In genomic region chr3:180265551-180265950, GRCh38 we compare ENCODE assay signal across 1 cellular context.
TF ChIP-seq lines count a peak whose summit lies in the region.

No MANE protein-coding gene starts in this region.

TF ChIP-seq in GM23338, 12 proteins besides CTCF, POLR2A, EP300 and RAD21 (continued from another document):
- TF ChIP-seq, protein P1, sequence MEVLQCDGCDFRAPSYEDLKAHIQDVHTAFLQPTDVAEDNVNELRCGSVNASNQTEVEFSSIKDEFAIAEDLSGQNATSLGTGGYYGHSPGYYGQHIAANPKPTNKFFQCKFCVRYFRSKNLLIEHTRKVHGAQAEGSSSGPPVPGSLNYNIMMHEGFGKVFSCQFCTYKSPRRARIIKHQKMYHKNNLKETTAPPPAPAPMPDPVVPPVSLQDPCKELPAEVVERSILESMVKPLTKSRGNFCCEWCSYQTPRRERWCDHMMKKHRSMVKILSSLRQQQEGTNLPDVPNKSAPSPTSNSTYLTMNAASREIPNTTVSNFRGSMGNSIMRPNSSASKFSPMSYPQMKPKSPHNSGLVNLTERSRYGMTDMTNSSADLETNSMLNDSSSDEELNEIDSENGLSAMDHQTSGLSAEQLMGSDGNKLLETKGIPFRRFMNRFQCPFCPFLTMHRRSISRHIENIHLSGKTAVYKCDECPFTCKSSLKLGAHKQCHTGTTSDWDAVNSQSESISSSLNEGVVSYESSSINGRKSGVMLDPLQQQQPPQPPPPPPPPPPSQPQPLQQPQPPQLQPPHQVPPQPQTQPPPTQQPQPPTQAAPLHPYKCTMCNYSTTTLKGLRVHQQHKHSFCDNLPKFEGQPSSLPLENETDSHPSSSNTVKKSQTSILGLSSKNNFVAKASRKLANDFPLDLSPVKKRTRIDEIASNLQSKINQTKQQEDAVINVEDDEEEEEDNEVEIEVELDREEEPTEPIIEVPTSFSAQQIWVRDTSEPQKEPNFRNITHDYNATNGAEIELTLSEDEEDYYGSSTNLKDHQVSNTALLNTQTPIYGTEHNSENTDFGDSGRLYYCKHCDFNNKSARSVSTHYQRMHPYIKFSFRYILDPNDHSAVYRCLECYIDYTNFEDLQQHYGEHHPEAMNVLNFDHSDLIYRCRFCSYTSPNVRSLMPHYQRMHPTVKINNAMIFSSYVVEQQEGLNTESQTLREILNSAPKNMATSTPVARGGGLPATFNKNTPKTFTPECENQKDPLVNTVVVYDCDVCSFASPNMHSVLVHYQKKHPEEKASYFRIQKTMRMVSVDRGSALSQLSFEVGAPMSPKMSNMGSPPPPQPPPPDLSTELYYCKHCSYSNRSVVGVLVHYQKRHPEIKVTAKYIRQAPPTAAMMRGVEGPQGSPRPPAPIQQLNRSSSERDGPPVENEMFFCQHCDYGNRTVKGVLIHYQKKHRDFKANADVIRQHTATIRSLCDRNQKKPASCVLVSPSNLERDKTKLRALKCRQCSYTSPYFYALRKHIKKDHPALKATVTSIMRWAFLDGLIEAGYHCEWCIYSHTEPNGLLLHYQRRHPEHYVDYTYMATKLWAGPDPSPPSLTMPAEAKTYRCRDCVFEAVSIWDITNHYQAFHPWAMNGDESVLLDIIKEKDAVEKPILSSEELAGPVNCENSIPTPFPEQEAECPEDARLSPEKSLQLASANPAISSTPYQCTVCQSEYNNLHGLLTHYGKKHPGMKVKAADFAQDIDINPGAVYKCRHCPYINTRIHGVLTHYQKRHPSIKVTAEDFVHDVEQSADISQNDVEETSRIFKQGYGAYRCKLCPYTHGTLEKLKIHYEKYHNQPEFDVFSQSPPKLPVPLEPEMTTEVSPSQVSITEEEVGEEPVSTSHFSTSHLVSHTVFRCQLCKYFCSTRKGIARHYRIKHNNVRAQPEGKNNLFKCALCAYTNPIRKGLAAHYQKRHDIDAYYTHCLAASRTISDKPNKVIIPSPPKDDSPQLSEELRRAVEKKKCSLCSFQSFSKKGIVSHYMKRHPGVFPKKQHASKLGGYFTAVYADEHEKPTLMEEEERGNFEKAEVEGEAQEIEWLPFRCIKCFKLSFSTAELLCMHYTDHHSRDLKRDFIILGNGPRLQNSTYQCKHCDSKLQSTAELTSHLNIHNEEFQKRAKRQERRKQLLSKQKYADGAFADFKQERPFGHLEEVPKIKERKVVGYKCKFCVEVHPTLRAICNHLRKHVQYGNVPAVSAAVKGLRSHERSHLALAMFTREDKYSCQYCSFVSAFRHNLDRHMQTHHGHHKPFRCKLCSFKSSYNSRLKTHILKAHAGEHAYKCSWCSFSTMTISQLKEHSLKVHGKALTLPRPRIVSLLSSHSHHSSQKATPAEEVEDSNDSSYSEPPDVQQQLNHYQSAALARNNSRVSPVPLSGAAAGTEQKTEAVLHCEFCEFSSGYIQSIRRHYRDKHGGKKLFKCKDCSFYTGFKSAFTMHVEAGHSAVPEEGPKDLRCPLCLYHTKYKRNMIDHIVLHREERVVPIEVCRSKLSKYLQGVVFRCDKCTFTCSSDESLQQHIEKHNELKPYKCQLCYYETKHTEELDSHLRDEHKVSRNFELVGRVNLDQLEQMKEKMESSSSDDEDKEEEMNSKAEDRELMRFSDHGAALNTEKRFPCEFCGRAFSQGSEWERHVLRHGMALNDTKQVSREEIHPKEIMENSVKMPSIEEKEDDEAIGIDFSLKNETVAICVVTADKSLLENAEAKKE (CRISPR knock-in tag; IDR thresholded peaks at IDR 0.05): no peak
- TF ChIP-seq JUNB (IDR thresholded peaks at IDR 0.05; ENCODE audit: unreplicated experiment): no peak
